Comparison of ENCODE assay signal across 2 cellular contexts in genomic region chr6:33688451-33689147, GRCh38.
TF ChIP-seq lines count a peak whose summit lies in the region.

No MANE protein-coding gene starts in this region.

TF ChIP-seq in SK-N-SH, 30 proteins besides CTCF, POLR2A, EP300 and RAD21 (continued from another document):
- no peak for TF ChIP-seq IRF3 (IDR thresholded peaks at IDR 0.05; ENCODE audit: low read depth, low read length)
TF ChIP-seq in SK-N-SH: peak in this region for 0.

TF ChIP-seq in SK-N-SH treated with all-trans-retinoic acid at 6 μM for 48 hours, 23 proteins besides CTCF, POLR2A, EP300 and RAD21:
- TF ChIP-seq TSHZ2 (CRISPR knock-in tag; IDR thresholded peaks at IDR 0.05) (no peak), ZC3H10 (CRISPR knock-in tag; IDR thresholded peaks at IDR 0.05) (no peak), ESRRG (CRISPR knock-in tag; IDR thresholded peaks at IDR 0.05) (no peak), ZNF8 (CRISPR knock-in tag; IDR thresholded peaks at IDR 0.05) (no peak), ARNTL (CRISPR knock-in tag; IDR thresholded peaks at IDR 0.05; ENCODE audit: borderline replicate concordance, low read depth) (no peak), RARB (CRISPR knock-in tag; IDR thresholded peaks at IDR 0.05) (no peak), CSDC2 (CRISPR knock-in tag; IDR thresholded peaks at IDR 0.05) (no peak), ISL1 (CRISPR knock-in tag; IDR thresholded peaks at IDR 0.05) (no peak), ZFP30 (CRISPR knock-in tag; IDR thresholded peaks at IDR 0.05) (no peak)
